Comparison of ENCODE assay signal across 29 cellular contexts in genomic region chr10:83698899-83699298, GRCh38.
DNase-seq lines count a peak whose midpoint lies in the region; ATAC-seq, FAIRE-seq and TF ChIP-seq lines count a peak whose summit lies in the region.
"Had no signal": no experiment of that assay in that cellular context is flagged by ENCODE, and none has a peak within 500 bp of the region (broad histone marks: within the 10 kb centered on the region; RNA-seq: fewer than 3 reads in every experiment).

No MANE protein-coding gene starts in this region.

- POLR2A ChIA-PET in HepG2 (lab: Yijun Ruan, JAX) = no interaction called here

- FAIRE-seq in HepG2 (lab: Jason Lieb, UNC) = no peak
- FAIRE-seq: A204.1, A549, D721Med had no signal

- peaks cover 0 to 22% (median 8%) of the 10 kb centered on the region in 4 donors for H3K4me1 ChIP-seq in right lobe of liver
- no peaks in the 10 kb centered on the region for H3K4me1 ChIP-seq in HepG2 (ENCODE audit: insufficient read depth, low read length)
- H3K4me1 ChIP-seq: A549; BE2C; BLaER1; BLaER1 treated with 17β-estradiol and CSF1 and Interleukin-3, amounts not matched to agents 10 nM and 100 nM; Caco-2 had no signal

- no peak overlapping the region for H2AFZ ChIP-seq in HepG2 (ENCODE audit: low read length)

- no peaks in the 10 kb centered on the region for H3K79me2 ChIP-seq in HepG2 (ENCODE audit: insufficient read depth, low read length)

- TF ChIP-seq EP300 in HepG2 (IDR thresholded peaks at IDR 0.05; ENCODE audit: low read depth in 2 of 2, low read length in 2 of 2) = no peak
- TF ChIP-seq EP300 in HepG2 (CRISPR knock-in tag; IDR thresholded peaks at IDR 0.05; ENCODE audit: borderline replicate concordance) = no peak

- no peaks in the 10 kb centered on the region for H4K20me1 ChIP-seq in HepG2 (ENCODE audit: insufficient read depth, low read length)
- H4K20me1 ChIP-seq: BLaER1; BLaER1 treated with 17β-estradiol and CSF1 and Interleukin-3, amounts not matched to agents 10 nM and 100 nM had no signal

- H3K4me3 ChIP-seq in right lobe of liver (no peak overlapping the region), HepG2 (replicated peaks in 1 of 3; ENCODE audit: insufficient read depth in 1 of 3, low read depth in 2 of 3, low read length in 3 of 3) (no peak overlapping the region)
- H3K4me3 ChIP-seq: A549; BLaER1; BLaER1 treated with 17β-estradiol and CSF1 and Interleukin-3, amounts not matched to agents 10 nM and 100 nM had no signal

- ATAC-seq in right lobe of liver = peak in 3 of 4 donors; percentile 39 to 61 (median 50)
- no peak for ATAC-seq in HepG2
- ATAC-seq: A549; CD8-positive, alpha-beta T cell had no signal

- H3K9ac ChIP-seq in HepG2 (ENCODE audit: insufficient read depth, low read depth, low read length) = no peak overlapping the region
- H3K9ac ChIP-seq: BLaER1; BLaER1 treated with 17β-estradiol and CSF1 and Interleukin-3, amounts not matched to agents 10 nM and 100 nM had no signal

- TF ChIP-seq CTCF in right lobe of liver (IDR thresholded peaks at IDR 0.05) (no peak), HepG2 (CRISPR knock-in tag; IDR thresholded peaks at IDR 0.05) (no peak)

- no peak overlapping the region for H3K27ac ChIP-seq in right lobe of liver
- H3K27ac ChIP-seq in HepG2 (ENCODE audit: extremely low read length, insufficient read depth, low read length) = no peak overlapping the region
- H3K27ac ChIP-seq: 22Rv1; A549; BLaER1; BLaER1 treated with 17β-estradiol and CSF1 and Interleukin-3, amounts not matched to agents 10 nM and 100 nM; C4-2B had no signal

- H3K36me3 ChIP-seq in right lobe of liver (no peaks in the 10 kb centered on the region), HepG2 (replicated peaks in 1 of 2; ENCODE audit: control insufficient read depth in 1 of 2, insufficient read depth in 2 of 2, low read length in 2 of 2) (no peaks in the 10 kb centered on the region)
- H3K36me3 ChIP-seq: BE2C; BLaER1; BLaER1 treated with 17β-estradiol and CSF1 and Interleukin-3, amounts not matched to agents 10 nM and 100 nM had no signal

- DNase-seq in right lobe of liver (no peak), HepG2 (ENCODE audit: low spot score) (no peak)
- DNase-seq: 8988T; ACHN; AML-193; BE2C; C1 segment of cervical spinal cord; Caco-2; Calu3; CD4-positive, alpha-beta memory T cell; CD4-positive, alpha-beta T cell; CD4-positive, CD25-positive, alpha-beta regulatory T cell; CD8-positive, alpha-beta memory T cell; CD8-positive, alpha-beta T cell; COR-L47; DMS 273 treated with DMSO at 0.1 percent for 48 hours; DMS153; DMS53; DMS79; DMS79 treated with DMSO at 0.1 percent for 48 hours; DND-41; EL had no signal

- BruUV-seq in HepG2 (replicated peaks; lab: Mats Ljungman, UMichigan) = no TSS peak

- in situ Hi-C loops in HepG2 (cut with HindIII; ENCODE audit: extremely low pct_ligation_motif_present, low pct_unique_long_range_greater_than_20kb) = no loop called here

- no peak for TF ChIP-seq POLR2A in right lobe of liver (IDR thresholded peaks at IDR 0.05)
- no peak for TF ChIP-seq POLR2A in HepG2 (IDR thresholded peaks at IDR 0.05; ENCODE audit: insufficient read depth in 1 of 2, low read depth in 2 of 2, low read length in 2 of 2)

- 34% methylated on average over 2 of the region's 2 CpGs for WGBS in right lobe of liver (ENCODE audit: insufficient coverage, low coverage, low lambda C conversion rate, missing lambda C conversion rate)
- WGBS in HepG2 (ENCODE audit: low lambda C conversion rate) = 5% methylated on average over 2 of the region's 2 CpGs

- CTCF ChIA-PET in HepG2 (lab: Yijun Ruan, JAX; ENCODE audit: low intra/inter-chr PET ratio, low total read pairs) = no interaction called here

- H3K27me3 ChIP-seq in right lobe of liver (no peaks in the 10 kb centered on the region), HepG2 (ENCODE audit: control insufficient read depth in 1 of 2, insufficient read depth in 2 of 2, low read length in 2 of 2) (no peaks in the 10 kb centered on the region)
- H3K27me3 ChIP-seq: BE2C; BLaER1; BLaER1 treated with 17β-estradiol and CSF1 and Interleukin-3, amounts not matched to agents 10 nM and 100 nM had no signal

- no peaks in the 10 kb centered on the region for H3K9me3 ChIP-seq in right lobe of liver
- H3K9me3 ChIP-seq in HepG2 (ENCODE audit: low read length) = peaks cover 54% of the 10 kb centered on the region
- H3K9me3 ChIP-seq: A549; BE2C; BLaER1; BLaER1 treated with 17β-estradiol and CSF1 and Interleukin-3, amounts not matched to agents 10 nM and 100 nM; Caco-2 had no signal

- intact Hi-C loops in right lobe of liver (cut with DNase I) = no loop called here
- intact Hi-C loops in HepG2 (cut with micrococcal nuclease; ENCODE audit: unreplicated experiment) = no loop called here

- no peak overlapping the region for H3K4me2 ChIP-seq in HepG2 (ENCODE audit: low read depth, low read length)
- H3K4me2 ChIP-seq: A549; BLaER1; BLaER1 treated with 17β-estradiol and CSF1 and Interleukin-3, amounts not matched to agents 10 nM and 100 nM had no signal

- no peak for TF ChIP-seq RAD21 in HepG2 (CRISPR knock-in tag; IDR thresholded peaks at IDR 0.05)

TF ChIP-seq in HepG2, 621 proteins besides CTCF, POLR2A, EP300 and RAD21:
- no peak for TF ChIP-seq ZNF740 (CRISPR knock-in tag; IDR thresholded peaks at IDR 0.05)
- TF ChIP-seq SP1 (IDR thresholded peaks at IDR 0.05) = no peak
- TF ChIP-seq SP1 (CRISPR knock-in tag; IDR thresholded peaks at IDR 0.05) = no peak
- TF ChIP-seq, protein P1, sequence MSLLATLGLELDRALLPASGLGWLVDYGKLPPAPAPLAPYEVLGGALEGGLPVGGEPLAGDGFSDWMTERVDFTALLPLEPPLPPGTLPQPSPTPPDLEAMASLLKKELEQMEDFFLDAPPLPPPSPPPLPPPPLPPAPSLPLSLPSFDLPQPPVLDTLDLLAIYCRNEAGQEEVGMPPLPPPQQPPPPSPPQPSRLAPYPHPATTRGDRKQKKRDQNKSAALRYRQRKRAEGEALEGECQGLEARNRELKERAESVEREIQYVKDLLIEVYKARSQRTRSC (CRISPR knock-in tag; IDR thresholded peaks at IDR 0.05; ENCODE audit: low read depth) = no peak
- no peak for TF ChIP-seq ZNF20 (CRISPR knock-in tag; IDR thresholded peaks at IDR 0.05)
- TF ChIP-seq MXD4 (CRISPR knock-in tag; IDR thresholded peaks at IDR 0.05) = no peak
- TF ChIP-seq NFE2L2 (IDR thresholded peaks at IDR 0.05; ENCODE audit: low read length) = no peak
- TF ChIP-seq AHR (CRISPR knock-in tag; IDR thresholded peaks at IDR 0.05) = no peak
- no peak for TF ChIP-seq ZNF598 (CRISPR knock-in tag; IDR thresholded peaks at IDR 0.05; ENCODE audit: borderline replicate concordance)
- no peak for TF ChIP-seq CSRNP2 (CRISPR knock-in tag; conservative IDR thresholded peaks at IDR 0.05; ENCODE audit: low read depth)
- no peak for TF ChIP-seq ZNF180 (CRISPR knock-in tag; IDR thresholded peaks at IDR 0.05; ENCODE audit: borderline replicate concordance, low read depth)
- TF ChIP-seq CCAR2 (optimal IDR thresholded peaks at IDR 0.05; ENCODE audit: low read depth, low read length) = no peak
- TF ChIP-seq LRRFIP1 (CRISPR knock-in tag; conservative IDR thresholded peaks at IDR 0.05) = no peak
- no peak for TF ChIP-seq HNF4G (IDR thresholded peaks at IDR 0.05; ENCODE audit: borderline replicate concordance, low read depth, low read length)
- no peak for TF ChIP-seq HNF4G (CRISPR knock-in tag; IDR thresholded peaks at IDR 0.05; ENCODE audit: borderline replicate concordance, low read depth)
- TF ChIP-seq KDM3A (CRISPR knock-in tag; IDR thresholded peaks at IDR 0.05; ENCODE audit: low read depth) = no peak
- TF ChIP-seq ARNTL (CRISPR knock-in tag; IDR thresholded peaks at IDR 0.05) = no peak
- TF ChIP-seq DR1 (CRISPR knock-in tag; IDR thresholded peaks at IDR 0.05) = no peak
